In genomic region chr4:165609653-165610052, GRCh38 we compare ENCODE assay signal across 23 cellular contexts.
DNase-seq lines count a peak whose midpoint lies in the region; ATAC-seq, FAIRE-seq and TF ChIP-seq lines count a peak whose summit lies in the region.
"Had no signal": no experiment of that assay in that cellular context is flagged by ENCODE, and none has a peak within 500 bp of the region (broad histone marks: within the 10 kb centered on the region; RNA-seq: fewer than 3 reads in every experiment).

No MANE protein-coding gene starts in this region.

- H3K36me3 ChIP-seq in iPS DF 6.9 (ENCODE audit: control insufficient read depth, insufficient read depth, low read length) (no peaks in the 10 kb centered on the region), neuronal stem cell (replicated peaks in 1 of 2; ENCODE audit: control insufficient read depth in 2 of 2, insufficient read depth in 2 of 2, low read length in 2 of 2) (no peaks in the 10 kb centered on the region), heart left ventricle (no peaks in the 10 kb centered on the region)
- no peaks in the 10 kb centered on the region for H3K36me3 ChIP-seq in CD8-positive, alpha-beta T cell (ENCODE audit: insufficient read depth, low read length)
- H3K36me3 ChIP-seq: BLaER1 had no signal

- H3K4me3 ChIP-seq in iPS DF 6.9 (ENCODE audit: low read length) (no peak overlapping the region), neuronal stem cell (ENCODE audit: low read length in 2 of 2) (no peak overlapping the region), heart left ventricle (no peak overlapping the region)
- no peak overlapping the region for H3K4me3 ChIP-seq in CD8-positive, alpha-beta T cell (ENCODE audit: low read depth, low read length)
- H3K4me3 ChIP-seq: BLaER1 had no signal

- H3K18ac ChIP-seq in neuronal stem cell (ENCODE audit: low read length): no peak overlapping the region

- H3K27me3 Mint-ChIP-seq in WTC11 (ENCODE audit: low read depth): no peaks in the 10 kb centered on the region; the same call in 1 of the 2 replicates
- no peaks in the 10 kb centered on the region for H3K27me3 Mint-ChIP-seq in CD8-positive, alpha-beta T cell (ENCODE audit: low read depth)
- H3K27me3 Mint-ChIP-seq: B cell; CD4-positive, CD25-positive, alpha-beta regulatory T cell; CD8-positive, alpha-beta memory T cell had no signal

- no peak overlapping the region for H3K14ac ChIP-seq in neuronal stem cell (ENCODE audit: low read length)

- H3K4me3 Mint-ChIP-seq in WTC11: no peak overlapping the region
- H3K4me3 Mint-ChIP-seq in CD8-positive, alpha-beta T cell: no peak overlapping the region
- H3K4me3 Mint-ChIP-seq: B cell; CD8-positive, alpha-beta memory T cell; H9 had no signal

- H3K36me3 Mint-ChIP-seq in WTC11: no peaks in the 10 kb centered on the region
- H3K36me3 Mint-ChIP-seq in CD8-positive, alpha-beta T cell: no peaks in the 10 kb centered on the region
- H3K36me3 Mint-ChIP-seq: CD4-positive, CD25-positive, alpha-beta regulatory T cell; CD8-positive, alpha-beta memory T cell had no signal

- TF ChIP-seq CTCF in WTC11 (IDR thresholded peaks at IDR 0.05) (no peak), heart left ventricle (IDR thresholded peaks at IDR 0.05) (no peak)
- no peak for TF ChIP-seq CTCF in CD8-positive, alpha-beta T cell (IDR thresholded peaks at IDR 0.05)

- no peak for TF ChIP-seq POLR2A in heart left ventricle (IDR thresholded peaks at IDR 0.05)

- no peak overlapping the region for H4K91ac ChIP-seq in neuronal stem cell (ENCODE audit: low read depth, low read length, poor library complexity)

- no peak overlapping the region for H2BK12ac ChIP-seq in neuronal stem cell (ENCODE audit: low read length)

- H2BK5ac ChIP-seq in neuronal stem cell (ENCODE audit: low read length): no peak overlapping the region

- CTCF ChIA-PET in WTC11 (lab: Charles Lee): interaction anchor here (0.7 kb wide), 1 partner anchor 116 kb away, joined by 4 read pairs; no protein-coding TSS in a partner anchor
- CTCF ChIA-PET in CD8-positive, alpha-beta T cell (lab: Charles Lee): no interaction called here

- H3K4me1 ChIP-seq in iPS DF 6.9 (ENCODE audit: control insufficient read depth, insufficient read depth, low read length) (no peaks in the 10 kb centered on the region), neuronal stem cell (ENCODE audit: control insufficient read depth in 2 of 2, insufficient read depth in 1 of 2, low read depth in 1 of 2, low read length in 2 of 2) (peaks cover 10 to 35% of the 10 kb centered on the region in 2 donors), heart left ventricle (no peaks in the 10 kb centered on the region)
- H3K4me1 ChIP-seq in CD8-positive, alpha-beta T cell (ENCODE audit: insufficient read depth, low read length): no peaks in the 10 kb centered on the region

- H3K9me3 ChIP-seq in iPS DF 6.9 (ENCODE audit: control insufficient read depth, insufficient read depth, low read length): no peaks in the 10 kb centered on the region
- peaks cover 2 to 11% of the 10 kb centered on the region in 2 donors for H3K9me3 ChIP-seq in neuronal stem cell (replicated peaks in 1 of 2; ENCODE audit: control insufficient read depth in 2 of 2, insufficient read depth in 1 of 2, low read depth in 1 of 2, low read length in 2 of 2)
- no peaks in the 10 kb centered on the region for H3K9me3 ChIP-seq in heart left ventricle
- H3K9me3 ChIP-seq in CD8-positive, alpha-beta T cell (ENCODE audit: low read length): no peaks in the 10 kb centered on the region
- H3K9me3 ChIP-seq: BLaER1 had no signal

- peaks cover 4% of the 10 kb centered on the region for H3K9me3 Mint-ChIP-seq in WTC11
- H3K9me3 Mint-ChIP-seq in CD8-positive, alpha-beta T cell: peaks cover 3% of the 10 kb centered on the region
- H3K9me3 Mint-ChIP-seq: H9 had no signal

- peak; percentile 30 for FAIRE-seq in G401.6 (lab: Jason Lieb, UNC)
- FAIRE-seq: A204.1, GM12891, GM18507 had no signal

- no peak overlapping the region for H3K27ac Mint-ChIP-seq in WTC11
- no peak overlapping the region for H3K27ac Mint-ChIP-seq in CD8-positive, alpha-beta T cell
- H3K27ac Mint-ChIP-seq: B cell; CD4-positive, CD25-positive, alpha-beta regulatory T cell; CD8-positive, alpha-beta memory T cell had no signal

- no peak overlapping the region for H3K4ac ChIP-seq in neuronal stem cell (ENCODE audit: low read length)

- intact Hi-C loops in heart left ventricle (cut with DNase I): no loop called here
- intact Hi-C loops in CD8-positive, alpha-beta T cell (cut with DNase I, micrococcal nuclease): no loop called here

- no CpG with 5 or more reads among the region's 2 CpGs for WGBS in iPS DF 6.9 (ENCODE audit: insufficient coverage, insufficient read length)
- no CpG with 5 or more reads among the region's 2 CpGs for WGBS in neuronal stem cell (ENCODE audit: extremely low coverage in 2 of 2, insufficient read length in 2 of 2, insufficient replicate concordance in 1 of 2), 2 donors
- WGBS in heart left ventricle, 4 donors: 89 to 96% (median 92%) methylated on average over 2 of the region's 2 CpGs

- DNase-seq in WTC11 (ENCODE audit: low spot score): no peak
- DNase-seq in iPS DF 6.9 (ENCODE audit: low read depth, low spot score): peak; percentile 1
- DNase-seq in neuronal stem cell (ENCODE audit: low spot score): no peak
- DNase-seq in heart left ventricle: no peak
- DNase-seq in CD8-positive, alpha-beta T cell: no peak
- DNase-seq in activated CD4-positive, alpha-beta T cell treated with anti-CD3 and anti-CD28 coated beads, Interleukin-2, amount 50 U/mL, for 48 hours: no peak
- DNase-seq: CD4-positive, CD25-positive, alpha-beta regulatory T cell; CD8-positive, alpha-beta memory T cell; DMS 273 treated with DMSO at 0.1 percent for 48 hours; DMS79; EL; GF-D8; GOT3; H9 had no signal

- H3K27ac ChIP-seq in iPS DF 6.9 (ENCODE audit: low read length): no peak overlapping the region
- H3K27ac ChIP-seq in neuronal stem cell (replicated peaks; ENCODE audit: low read length): peak overlapping the region; percentile 29
- no peak overlapping the region for H3K27ac ChIP-seq in heart left ventricle
- H3K27ac ChIP-seq in CD8-positive, alpha-beta T cell (ENCODE audit: low read depth, low read length): no peak overlapping the region
- H3K27ac ChIP-seq: 22Rv1, BLaER1, C4-2B had no signal

- H2AFZ ChIP-seq in neuronal stem cell (ENCODE audit: low read length): no peak overlapping the region

- no peak overlapping the region for H2BK15ac ChIP-seq in neuronal stem cell (ENCODE audit: low read length)

- no peak overlapping the region for H3K23ac ChIP-seq in neuronal stem cell (ENCODE audit: low read depth, low read length, poor library complexity)

- no peak overlapping the region for H4K8ac ChIP-seq in neuronal stem cell (ENCODE audit: low read depth, low read length)

- POLR2A ChIA-PET in WTC11 (lab: Charles Lee): no interaction called here
- POLR2A ChIA-PET in CD8-positive, alpha-beta T cell (lab: Charles Lee): no interaction called here

- H2BK120ac ChIP-seq in neuronal stem cell (ENCODE audit: low read depth, low read length): no peak overlapping the region

- no peak overlapping the region for H3K4me2 ChIP-seq in neuronal stem cell (ENCODE audit: insufficient read depth, low read length, poor library complexity, severe bottlenecking)
- H3K4me2 ChIP-seq: BLaER1 had no signal

- ATAC-seq in WTC11 (peak; percentile 65), heart left ventricle (no peak)
- ATAC-seq in CD8-positive, alpha-beta T cell: no peak
- ATAC-seq: HCT116 had no signal

- no peak overlapping the region for H3K9ac ChIP-seq in neuronal stem cell (ENCODE audit: low read depth, low read length, poor library complexity)
- H3K9ac ChIP-seq: BLaER1 had no signal

- no peaks in the 10 kb centered on the region for H3K79me1 ChIP-seq in neuronal stem cell (ENCODE audit: low read depth, low read length)

- no peaks in the 10 kb centered on the region for H3K27me3 ChIP-seq in iPS DF 6.9 (ENCODE audit: control insufficient read depth, insufficient read depth, low read length)
- H3K27me3 ChIP-seq in neuronal stem cell (ENCODE audit: control insufficient read depth in 3 of 3, insufficient read depth in 3 of 3, low read depth in 1 of 3, low read length in 3 of 3): no peaks in the 10 kb centered on the region
- H3K27me3 ChIP-seq in heart left ventricle: no peaks in the 10 kb centered on the region
- no peaks in the 10 kb centered on the region for H3K27me3 ChIP-seq in CD8-positive, alpha-beta T cell (ENCODE audit: insufficient read depth, low read length)
- H3K27me3 ChIP-seq: BLaER1 had no signal

- H3K4me1 Mint-ChIP-seq in WTC11: peaks cover 40% of the 10 kb centered on the region
- no peaks in the 10 kb centered on the region for H3K4me1 Mint-ChIP-seq in CD8-positive, alpha-beta T cell (ENCODE audit: low read depth)
- H3K4me1 Mint-ChIP-seq: B cell had no signal

- H2AK5ac ChIP-seq in neuronal stem cell (ENCODE audit: low read depth, low read length): no peak overlapping the region

TF ChIP-seq in WTC11, 78 proteins besides CTCF, POLR2A, EP300 and RAD21:
- no peak for TF ChIP-seq ZNF121 (CRISPR knock-in tag; IDR thresholded peaks at IDR 0.05)
- TF ChIP-seq HMGXB4 (CRISPR knock-in tag; IDR thresholded peaks at IDR 0.05): no peak
- TF ChIP-seq EMX1 (CRISPR knock-in tag; IDR thresholded peaks at IDR 0.05): no peak
- TF ChIP-seq NR2C2 (CRISPR knock-in tag; IDR thresholded peaks at IDR 0.05): no peak
- TF ChIP-seq NR3C1 (CRISPR knock-in tag; conservative IDR thresholded peaks at IDR 0.05; ENCODE audit: low read depth): no peak
- no peak for TF ChIP-seq TEAD1 (CRISPR knock-in tag; IDR thresholded peaks at IDR 0.05)
